In genomic region chr1:81317191-81317590, GRCh38 we compare ENCODE assay signal across 9 cellular contexts.
"Had no signal": no experiment of that assay in that cellular context is flagged by ENCODE, and none has a peak within 500 bp of the region (broad histone marks: within the 10 kb centered on the region; RNA-seq: fewer than 3 reads in every experiment).

No MANE protein-coding gene starts in this region.

- DNase-seq: effector memory CD4-positive, alpha-beta T cell; naive thymus-derived CD4-positive, alpha-beta T cell; nephron progenitor cell; posterior cingulate gyrus; small intestine; stimulated activated CD4-positive, alpha-beta T cell treated with anti-CD3 and anti-CD28 coated beads, Interleukin-12 subunit alpha, Interleukin-12 subunit beta, amount 100 ng/mL, for 4 hours; stimulated activated naive CD4-positive, alpha-beta T cell treated with Interleukin-2 at 50 U/mL for 16 hours; trophoblast cell had no signal

- H3K4me1 Mint-ChIP-seq: naive thymus-derived CD4-positive, alpha-beta T cell; nephron progenitor cell had no signal

- H3K27ac Mint-ChIP-seq: naive thymus-derived CD4-positive, alpha-beta T cell; nephron progenitor cell had no signal

- H3K9me3 Mint-ChIP-seq: nephron progenitor cell had no signal

- ATAC-seq: esophagus mucosa; naive thymus-derived CD4-positive, alpha-beta T cell had no signal

- H3K27me3 Mint-ChIP-seq: naive thymus-derived CD4-positive, alpha-beta T cell had no signal

- H3K4me3 Mint-ChIP-seq: naive thymus-derived CD4-positive, alpha-beta T cell; nephron progenitor cell had no signal

- H3K36me3 Mint-ChIP-seq: naive thymus-derived CD4-positive, alpha-beta T cell had no signal
